Comparison of ENCODE assay signal across 21 cellular contexts in the genomic region with DNA sequence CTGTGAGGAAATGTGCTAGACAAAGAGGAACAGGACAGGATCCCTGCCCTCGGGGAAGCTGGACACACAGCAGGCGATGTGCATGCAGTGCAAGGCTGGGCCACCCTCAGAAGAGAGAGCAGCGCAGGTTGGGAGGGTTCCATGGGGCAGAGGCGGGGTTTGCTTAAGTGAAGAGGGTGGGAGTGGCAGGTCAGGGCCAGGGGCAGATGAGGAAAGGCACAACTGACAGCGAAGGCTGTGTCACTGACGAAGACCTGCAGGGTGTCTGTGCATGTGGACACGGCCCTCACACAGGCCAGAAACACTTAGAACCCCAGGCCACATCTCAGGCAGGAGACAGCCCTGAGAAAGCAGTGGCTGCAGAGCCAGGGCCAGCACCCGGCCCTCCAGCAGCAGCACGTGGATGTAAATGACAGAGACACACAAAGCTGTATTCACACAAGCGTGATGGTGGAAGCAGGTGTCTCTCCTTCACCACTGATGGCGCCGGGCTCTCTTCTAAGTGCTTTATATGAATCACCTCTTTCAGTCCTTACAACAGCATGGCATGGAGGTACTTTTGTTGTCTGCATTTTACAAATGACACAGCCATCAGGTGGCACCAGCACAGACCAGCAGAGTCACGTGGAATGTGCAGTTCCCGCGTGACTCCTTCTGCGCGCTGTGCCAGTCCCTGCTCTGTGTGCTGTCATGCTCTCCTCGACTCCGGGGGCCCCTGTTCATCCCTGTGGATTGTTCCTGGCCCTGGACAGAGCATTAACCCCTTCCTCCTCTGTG. TPM values are rescaled to one million over a fixed set of nuclear protein-coding genes. Genes with fewer than 3 reads are reported as not detected.
A peak's percentile ranks its signal among the peaks of the same experiment; 100 is the strongest.
DNase-seq lines count a peak whose midpoint lies in the region; ATAC-seq, FAIRE-seq and TF ChIP-seq lines count a peak whose summit lies in the region.
"Had no signal": no experiment of that assay in that cellular context is flagged by ENCODE, and none has a peak within 500 bp of the region (broad histone marks: within the 10 kb centered on the region; RNA-seq: fewer than 3 reads in every experiment).

No MANE protein-coding gene starts in this region.

- H3K27ac ChIP-seq in endodermal cell (ENCODE audit: low read depth, low read length) = no peak overlapping the region
- H3K27ac ChIP-seq: BLaER1 treated with 17β-estradiol and CSF1 and Interleukin-3, amounts not matched to agents 10 nM and 100 nM; gastroesophageal sphincter; testis had no signal

- TF ChIP-seq CTCF in endodermal cell (conservative IDR thresholded peaks at IDR 0.05) = no peak

- peak; percentile 18 for DNase-seq in NCI-H1436 treated with DMSO at 0.1 percent for 48 hours (lab: John Stamatoyannopoulos, UW)
- peak; percentile 48 for DNase-seq in NCI-H510A (lab: John Stamatoyannopoulos, UW)
- no peak for DNase-seq in endodermal cell
- DNase-seq in occipital lobe (lab: John Stamatoyannopoulos, UW) = peak; percentile 9
- no peak for DNase-seq in GM19239 (ENCODE audit: insufficient read length, low spot score)
- DNase-seq: activated CD8-positive, alpha-beta T cell treated with anti-CD3 and anti-CD28 coated beads, Interleukin-2, amount 10 ng/mL, durations not matched to agents 7 days and 5 days; amniotic stem cell; immature natural killer cell; Kasumi-1; mesendoderm; OCI-M1; stimulated activated CD4-positive, alpha-beta T cell treated with anti-CD3 and anti-CD28 coated beads, Interleukin-1b, Interleukin-23, amount 100 ng/mL, for 48 hours; testis had no signal

- no peak overlapping the region for H3K4me3 Mint-ChIP-seq in endodermal cell
- H3K4me3 Mint-ChIP-seq: activated CD8-positive, alpha-beta T cell treated with anti-CD3 and anti-CD28 coated beads, Interleukin-2, amount 10 ng/mL, durations not matched to agents 7 days and 5 days; activated T-helper 17 cell treated with anti-CD3 and anti-CD28 coated beads, Interleukin-2, amount 50 U/mL, for 72 hours; immature natural killer cell had no signal

- peak overlapping the region; percentile 23 for H3K27ac Mint-ChIP-seq in endodermal cell
- H3K27ac Mint-ChIP-seq: activated CD8-positive, alpha-beta T cell treated with anti-CD3 and anti-CD28 coated beads, Interleukin-2, amount 10 ng/mL, durations not matched to agents 7 days and 5 days; activated T-helper 17 cell treated with anti-CD3 and anti-CD28 coated beads, Interleukin-2, amount 50 U/mL, for 72 hours; immature natural killer cell had no signal

- no peak overlapping the region for H3K4me3 ChIP-seq in endodermal cell (ENCODE audit: low read length)
- H3K4me3 ChIP-seq: BLaER1 treated with 17β-estradiol and CSF1 and Interleukin-3, amounts not matched to agents 10 nM and 100 nM; gastroesophageal sphincter; testis had no signal

- 86 to 89% methylated on average over 15 to 19 of the region's 19 CpGs for WGBS in endodermal cell (ENCODE audit: insufficient coverage in 1 of 2, insufficient read length in 1 of 2), 2 experiments

- no peaks in the 10 kb centered on the region for H3K4me1 ChIP-seq in endodermal cell (ENCODE audit: control insufficient read depth, insufficient read depth, low read length)
- H3K4me1 ChIP-seq: BLaER1 treated with 17β-estradiol and CSF1 and Interleukin-3, amounts not matched to agents 10 nM and 100 nM; testis had no signal

- H3K27me3 ChIP-seq in endodermal cell (ENCODE audit: control insufficient read depth, insufficient read depth, low read length, poor library complexity, severe bottlenecking) = no peaks in the 10 kb centered on the region
- H3K27me3 ChIP-seq: BLaER1 treated with 17β-estradiol and CSF1 and Interleukin-3, amounts not matched to agents 10 nM and 100 nM; testis had no signal

- no peak for FAIRE-seq in GM19239 (lab: Jason Lieb, UNC)

- H3K4me1 Mint-ChIP-seq in endodermal cell = peaks cover 13% of the 10 kb centered on the region
- H3K4me1 Mint-ChIP-seq: activated T-helper 17 cell treated with anti-CD3 and anti-CD28 coated beads, Interleukin-2, amount 50 U/mL, for 72 hours; immature natural killer cell had no signal

- H3K9me3 ChIP-seq in endodermal cell (ENCODE audit: control insufficient read depth, low read length) = no peaks in the 10 kb centered on the region
- H3K9me3 ChIP-seq: BLaER1 treated with 17β-estradiol and CSF1 and Interleukin-3, amounts not matched to agents 10 nM and 100 nM; gastroesophageal sphincter; testis had no signal

- H3K9ac ChIP-seq in endodermal cell (ENCODE audit: extremely low read depth, low read length, poor library complexity, severe bottlenecking) = no peak overlapping the region
- H3K9ac ChIP-seq: BLaER1 treated with 17β-estradiol and CSF1 and Interleukin-3, amounts not matched to agents 10 nM and 100 nM had no signal

- H3K36me3 Mint-ChIP-seq in endodermal cell (ENCODE audit: low read depth) = no peaks in the 10 kb centered on the region
- H3K36me3 Mint-ChIP-seq: immature natural killer cell had no signal

- no peaks in the 10 kb centered on the region for H3K36me3 ChIP-seq in endodermal cell (ENCODE audit: control insufficient read depth, insufficient read depth, low read length)
- H3K36me3 ChIP-seq: BLaER1 treated with 17β-estradiol and CSF1 and Interleukin-3, amounts not matched to agents 10 nM and 100 nM; gastroesophageal sphincter had no signal

- no peak for ATAC-seq in HG03175 (IDR thresholded peaks at IDR 0.05; ENCODE audit: unreplicated experiment)
- ATAC-seq in HG03108 (IDR thresholded peaks at IDR 0.05; ENCODE audit: unreplicated experiment) = no peak
- ATAC-seq: activated CD8-positive, alpha-beta T cell treated with anti-CD3 and anti-CD28 coated beads, Interleukin-2, amount 10 ng/mL, durations not matched to agents 7 days and 5 days; activated T-helper 17 cell treated with anti-CD3 and anti-CD28 coated beads, Interleukin-2, amount 50 U/mL, for 72 hours; gastroesophageal sphincter; sciatic nerve had no signal

- H3K27me3 Mint-ChIP-seq in endodermal cell (ENCODE audit: insufficient read depth) = no peaks in the 10 kb centered on the region
- H3K27me3 Mint-ChIP-seq: activated T-helper 17 cell treated with anti-CD3 and anti-CD28 coated beads, Interleukin-2, amount 50 U/mL, for 72 hours had no signal

- H3K9me3 Mint-ChIP-seq in endodermal cell = no peaks in the 10 kb centered on the region
- H3K9me3 Mint-ChIP-seq: activated T-helper 17 cell treated with anti-CD3 and anti-CD28 coated beads, Interleukin-2, amount 50 U/mL, for 72 hours; immature natural killer cell had no signal

RNA-seq across cellular contexts. Expression of a gene that starts 54.5 kb away (rescaled TPM):
- 1 to 10 TPM in 1 of 2 donors, under 1 TPM in 1; 0.20 to 3.6 TPM for total RNA-seq in endodermal cell
- polyA plus RNA-seq in endodermal cell (2013, experiment 1 of 2) = 17.7 TPM
- 15.9 TPM for polyA plus RNA-seq in endodermal cell (2013, experiment 2 of 2)
- total RNA-seq in occipital lobe = 4.8 TPM
- total RNA-seq: activated CD8-positive, alpha-beta T cell treated with anti-CD3 and anti-CD28 coated beads, Interleukin-2, amount 10 ng/mL, durations not matched to agents 7 days and 5 days; Daoy; HT-29 had no signal
- polyA plus RNA-seq: immature natural killer cell had no signal

Comparison
In these comparisons a context has a peak if more than half of its experiments do, and no peak if none do; other contexts are left out.
1. DNase-seq: peak in NCI-H1436 treated with DMSO at 0.1 percent for 48 hours (single experiment), NCI-H510A (single experiment) and occipital lobe (single experiment); none in endodermal cell (single experiment) and GM19239 (single experiment).